ENCODE assay signal across 8 cellular contexts in the genomic region with DNA sequence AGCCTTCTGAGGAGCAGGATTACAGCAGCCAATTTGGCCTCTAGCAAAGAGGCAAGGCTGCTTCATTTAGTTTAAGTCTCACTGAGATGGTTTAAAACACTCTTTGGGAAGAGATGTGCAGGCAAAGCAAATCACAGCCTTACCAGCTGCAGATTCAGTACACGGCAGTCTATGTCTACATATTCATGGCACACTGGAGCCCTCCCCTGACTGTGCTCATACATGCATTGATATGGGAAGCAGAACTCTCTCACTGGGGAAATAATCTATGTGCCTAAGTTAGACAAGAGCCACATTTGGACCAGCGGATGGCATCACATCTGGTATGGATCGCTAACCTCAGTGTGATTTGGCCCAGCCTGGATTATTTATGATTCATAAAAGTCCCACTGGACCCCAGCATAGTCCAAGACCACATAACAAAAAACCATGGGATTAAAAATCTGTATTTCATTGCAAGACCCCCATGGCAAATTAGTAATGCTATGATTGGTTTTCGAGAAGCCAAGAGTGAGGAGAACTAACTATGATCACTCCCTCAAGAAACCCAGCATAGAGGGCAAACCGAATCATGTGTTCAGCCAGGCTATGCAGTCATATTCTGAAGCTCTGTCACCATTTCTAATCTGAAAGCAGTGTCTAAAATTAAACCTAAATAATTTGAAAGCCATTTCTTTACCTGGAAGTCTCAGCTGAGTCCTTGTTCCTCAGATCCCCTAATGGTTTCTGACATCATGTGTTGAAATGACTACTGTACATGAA. TPM values are rescaled to one million over a fixed set of nuclear protein-coding genes. Genes with fewer than 3 reads are reported as not detected.
DNase-seq lines count a peak whose midpoint lies in the region; ATAC-seq, FAIRE-seq and TF ChIP-seq lines count a peak whose summit lies in the region.
"Had no signal": no experiment of that assay in that cellular context is flagged by ENCODE, and none has a peak within 500 bp of the region (broad histone marks: within the 10 kb centered on the region; RNA-seq: fewer than 3 reads in every experiment).

No MANE protein-coding gene starts in this region.

- peak overlapping the region; percentile 85 for H3K4me2 ChIP-seq in MM.1S (ENCODE audit: low read depth, low read length)

- ATAC-seq in lower lobe of right lung (no peak), thoracic aorta (ENCODE audit: insufficient number of reproducible peaks, low FRiP score, low read depth) (no peak), HG03045 (IDR thresholded peaks at IDR 0.05; ENCODE audit: unreplicated experiment) (no peak)

- no peaks in the 10 kb centered on the region for H3K27me3 ChIP-seq in MM.1S (replicated peaks; ENCODE audit: insufficient read depth, low read length)
- no peaks in the 10 kb centered on the region for H3K27me3 ChIP-seq in bronchial epithelial cell (ENCODE audit: control insufficient read depth, insufficient read depth, low read length)
- H3K27me3 ChIP-seq in lower lobe of right lung (ENCODE audit: low read depth) = no peaks in the 10 kb centered on the region
- H3K27me3 ChIP-seq in thoracic aorta (replicated peaks; ENCODE audit: insufficient read depth) = no peaks in the 10 kb centered on the region

- no peaks in the 10 kb centered on the region for H4K20me1 ChIP-seq in MM.1S (ENCODE audit: insufficient read depth, low read length)

- intact Hi-C loops in lower lobe of right lung (cut with DNase I) = no loop called here

- in situ Hi-C loops in G401 (cut with HindIII; ENCODE audit: low sequenced_read_pairs) = no loop called here

- FAIRE-seq in bronchial epithelial cell (lab: Jason Lieb, UNC) = peak; percentile 28
- FAIRE-seq: TTC549 had no signal

- no peaks in the 10 kb centered on the region for H3K9me2 ChIP-seq in MM.1S (replicated peaks; ENCODE audit: insufficient read depth, low read length)

- H3K27ac ChIP-seq in MM.1S (ENCODE audit: low read length) (peak overlapping the region; percentile 90; the same call in 1 of the 2 replicates), lower lobe of right lung (no peak overlapping the region), thoracic aorta (peak overlapping the region; percentile 77 to 88)

- peak; percentile 82 for DNase-seq in MM.1S
- no peak for DNase-seq in bronchial epithelial cell (ENCODE audit: low read depth)
- DNase-seq in lower lobe of right lung = no peak
- no peak for DNase-seq in thoracic aorta (ENCODE audit: low spot score)
- DNase-seq in GM10248 (ENCODE audit: extremely low spot score) = no peak
- DNase-seq in G401 (ENCODE audit: low spot score) = no peak

- CTCF ChIA-PET in GM10248 (lab: Yijun Ruan, JAX) = interaction anchor here (1.1 to 3.6 kb wide), 9 partner anchors 9 to 260 kb away, joined by 3 to 12 read pairs (median 6); no protein-coding TSS in a partner anchor

- H3K4me1 ChIP-seq in MM.1S (ENCODE audit: low read length) = peaks cover 17% of the 10 kb centered on the region
- peaks cover 62% of the 10 kb centered on the region for H3K4me1 ChIP-seq in lower lobe of right lung
- peaks cover 17 to 71% of the 10 kb centered on the region in 2 donors for H3K4me1 ChIP-seq in thoracic aorta (ENCODE audit: control insufficient read depth in 1 of 2, low read depth in 2 of 2)

- POLR2A ChIA-PET in GM10248 (lab: Yijun Ruan, JAX) = interaction anchor here (0.6 kb wide), 1 partner anchor 127 kb away, joined by 4 read pairs; no protein-coding TSS in a partner anchor

- H3K36me3 ChIP-seq in MM.1S (replicated peaks; ENCODE audit: insufficient read depth, low read length) (no peaks in the 10 kb centered on the region), bronchial epithelial cell (ENCODE audit: control insufficient read depth, insufficient read depth, low read length) (no peaks in the 10 kb centered on the region), lower lobe of right lung (no peaks in the 10 kb centered on the region), thoracic aorta (no peaks in the 10 kb centered on the region)

- TF ChIP-seq CTCF in MM.1S (IDR thresholded peaks at IDR 0.05; ENCODE audit: low read length) (peak; percentile 57), bronchial epithelial cell (IDR thresholded peaks at IDR 0.05; ENCODE audit: insufficient read depth, low read length, severe bottlenecking) (no peak), lower lobe of right lung (IDR thresholded peaks at IDR 0.05) (no peak), thoracic aorta (IDR thresholded peaks at IDR 0.05) (no peak), GM10248 (IDR thresholded peaks at IDR 0.05; ENCODE audit: control extremely low read depth, extremely low read depth, low read depth, missing control alignments) (no peak)

- H3F3A ChIP-seq in MM.1S (ENCODE audit: insufficient read depth, low read length) = peaks cover 20% of the 10 kb centered on the region

- peak overlapping the region; percentile 76 for H3K9ac ChIP-seq in MM.1S (ENCODE audit: low read length)

- peak overlapping the region; percentile 67 for H2AFZ ChIP-seq in MM.1S (ENCODE audit: low read length)

- peaks cover 59% of the 10 kb centered on the region for H3K79me2 ChIP-seq in MM.1S (ENCODE audit: low read length)

- H3K4me3 ChIP-seq in MM.1S (ENCODE audit: low read length) (peak overlapping the region; percentile 66), bronchial epithelial cell (ENCODE audit: low read depth, low read length) (no peak overlapping the region), lower lobe of right lung (peak overlapping the region; percentile 13), thoracic aorta (peak overlapping the region; percentile 70)

- H3K9me3 ChIP-seq in MM.1S (replicated peaks; ENCODE audit: insufficient read depth, low read length) (no peaks in the 10 kb centered on the region), lower lobe of right lung (no peaks in the 10 kb centered on the region), thoracic aorta (no peaks in the 10 kb centered on the region)

RNA-seq across cellular contexts. Expression of gene PRICKLE2, which starts 1.3 kb away (rescaled TPM):
- total RNA-seq in bronchial epithelial cell = 1.4 and 2.4 TPM in 2 replicates
- 43.5 TPM for total RNA-seq in lower lobe of right lung
- total RNA-seq in thoracic aorta = 10 to 100 TPM; 27.9 to 42.3 TPM
- 0.25 and 0.31 TPM in 2 replicates for total RNA-seq in G401 (2014; rRNA removed; shearing (Covaris generic))
